28 cellular contexts compared by ENCODE assay signal in genomic region chr5:10886497-10886896, GRCh38.
"Had no signal": no experiment of that assay in that cellular context is flagged by ENCODE, and none has a peak within 500 bp of the region (broad histone marks: within the 10 kb centered on the region; RNA-seq: fewer than 3 reads in every experiment).

No MANE protein-coding gene starts in this region.

- H3K36me3 ChIP-seq: colonic mucosa, esophagus muscularis mucosa, esophagus squamous epithelium, gastrocnemius medialis, gastroesophageal sphincter, heart left ventricle, heart right ventricle had no signal

- DNase-seq: colonic mucosa; cortex of kidney; dermis blood vessel endothelial cell; dorsolateral prefrontal cortex; effector CD4-positive, alpha-beta T cell; effector CD8-positive, alpha-beta T cell; effector memory CD4-positive, alpha-beta T cell; effector memory CD8-positive, alpha-beta T cell; endodermal cell; erythroblast; esophagus squamous epithelium; foreskin fibroblast; foreskin keratinocyte; foreskin melanocyte; gastrocnemius medialis; glutamatergic neuron; head of caudate nucleus; heart left ventricle; heart right ventricle had no signal

- ATAC-seq: effector memory CD8-positive, alpha-beta T cell; esophagus mucosa; foreskin keratinocyte; gastrocnemius medialis; gastroesophageal sphincter; heart left ventricle; heart right ventricle had no signal

- FAIRE-seq: colon, endometrium, endothelial cell of umbilical vein, frontal cortex had no signal

- H3K4me3 ChIP-seq: colonic mucosa, coronary artery, dorsolateral prefrontal cortex, esophagus muscularis mucosa, esophagus squamous epithelium, gastrocnemius medialis, gastroesophageal sphincter, heart left ventricle, heart right ventricle had no signal

- H3K9me3 ChIP-seq: colonic mucosa, esophagus squamous epithelium, gastrocnemius medialis had no signal

- H3K27me3 ChIP-seq: colonic mucosa, dorsolateral prefrontal cortex, esophagus muscularis mucosa, esophagus squamous epithelium, foreskin keratinocyte, gastrocnemius medialis, heart left ventricle had no signal

- H3K27ac ChIP-seq: colonic mucosa, coronary artery, dorsolateral prefrontal cortex, epithelial cell of prostate, esophagus muscularis mucosa, esophagus squamous epithelium, foreskin keratinocyte, gastrocnemius medialis, gastroesophageal sphincter, heart left ventricle, heart right ventricle had no signal

- H3K4me1 ChIP-seq: colonic mucosa, esophagus muscularis mucosa, esophagus squamous epithelium, foreskin keratinocyte, gastrocnemius medialis, gastroesophageal sphincter, heart left ventricle, heart right ventricle had no signal
